In genomic region chr4:35952751-35953150, GRCh38 we compare ENCODE assay signal across 37 cellular contexts.
"Had no signal": no experiment of that assay in that cellular context is flagged by ENCODE, and none has a peak within 500 bp of the region (broad histone marks: within the 10 kb centered on the region; RNA-seq: fewer than 3 reads in every experiment).

No MANE protein-coding gene starts in this region.

- H3K27me3 Mint-ChIP-seq: activated B cell treated with CpG ODN at 0.5 μM for 24 hours; activated CD4-positive, alpha-beta memory T cell treated with anti-CD3 and anti-CD28 coated beads for 36 hours; activated CD4-positive, alpha-beta T cell treated with anti-CD3 and anti-CD28 coated beads, Interleukin-2, amount 10 ng/mL, durations not matched to agents 24 days and 14 days; activated naive CD8-positive, alpha-beta T cell treated with anti-CD3 and anti-CD28 coated beads for 36 hours; activated T-helper 17 cell treated with anti-CD3 and anti-CD28 coated beads, Interleukin-2, amount 50 U/mL, for 72 hours had no signal

- H3K36me3 ChIP-seq: adrenal gland, brain microvascular endothelial cell, breast epithelium had no signal

- H3K4me1 Mint-ChIP-seq: activated B cell treated with CpG ODN at 0.5 μM for 24 hours; activated CD4-positive, alpha-beta T cell treated with anti-CD3 and anti-CD28 coated beads, Interleukin-2, amount 10 ng/mL, durations not matched to agents 24 days and 14 days; activated naive CD8-positive, alpha-beta T cell treated with anti-CD3 and anti-CD28 coated beads for 36 hours; activated T-helper 17 cell treated with anti-CD3 and anti-CD28 coated beads, Interleukin-2, amount 50 U/mL, for 72 hours had no signal

- H3K27ac ChIP-seq: adrenal gland, body of pancreas, brain microvascular endothelial cell, breast epithelium, VCaP had no signal

- H3K27me3 ChIP-seq: adrenal gland, body of pancreas, brain microvascular endothelial cell, breast epithelium had no signal

- H3K9me3 Mint-ChIP-seq: T-helper 2 cell treated with Interferon-gamma antibody and Interleukin-4, amounts not matched to agents 5 μg/mL and 100 μg/mL, for 36 hours had no signal

- FAIRE-seq: astrocyte, TTC549 had no signal

- H3K27ac Mint-ChIP-seq: activated B cell treated with CpG ODN at 0.5 μM for 24 hours; activated CD4-positive, alpha-beta memory T cell treated with anti-CD3 and anti-CD28 coated beads for 36 hours; activated CD4-positive, alpha-beta T cell treated with anti-CD3 and anti-CD28 coated beads, Interleukin-2, amount 10 ng/mL, durations not matched to agents 24 days and 14 days; activated CD8-positive, alpha-beta T cell treated with anti-CD3 and anti-CD28 coated beads for 36 hours; activated naive CD4-positive, alpha-beta T cell treated with anti-CD3 and anti-CD28 coated beads for 36 hours; activated naive CD4-positive, alpha-beta T cell treated with anti-CD3 and anti-CD28 coated beads, Interleukin-2, amount 50 U/mL, for 72 hours; activated naive CD8-positive, alpha-beta T cell treated with anti-CD3 and anti-CD28 coated beads for 36 hours; activated T-helper 1 cell treated with anti-CD3 and anti-CD28 coated beads, Interleukin-12 subunit alpha, Interleukin-12 subunit beta, Interleukin-2, Interleukin-4 antibody, amounts not matched to agents 30 ng/mL and 10 ng/mL and 1 ng/mL, durations not matched to agents 14 hours and 24 hours and 36 hours; activated T-helper 17 cell treated with anti-CD3 and anti-CD28 coated beads, Interleukin-2, amount 50 U/mL, for 72 hours; T-helper 1 cell treated with Interleukin-12 subunit alpha and Interleukin-12 subunit beta and Interleukin-4 antibody, amounts not matched to agents 30 μg/mL and 1 μg/mL, for 36 hours; T-helper 2 cell treated with Interferon-gamma antibody and Interleukin-4, amounts not matched to agents 5 μg/mL and 100 μg/mL, for 36 hours had no signal

- H3K9me3 ChIP-seq: adrenal gland, body of pancreas had no signal

- H3K36me3 Mint-ChIP-seq: activated CD4-positive, alpha-beta memory T cell treated with anti-CD3 and anti-CD28 coated beads for 36 hours; activated naive CD4-positive, alpha-beta T cell treated with anti-CD3 and anti-CD28 coated beads, Interleukin-2, amount 50 U/mL, for 72 hours had no signal

- H3K4me1 ChIP-seq: adrenal gland, body of pancreas, breast epithelium had no signal

- DNase-seq: activated B cell treated with CpG ODN at 0.5 μM for 24 hours; activated CD4-positive, alpha-beta memory T cell treated with anti-CD3 and anti-CD28 coated beads for 36 hours; activated CD4-positive, alpha-beta T cell treated with anti-CD3 and anti-CD28 coated beads for 4 hours; activated CD4-positive, alpha-beta T cell treated with anti-CD3 and anti-CD28 coated beads, Interleukin-2, amount 10 ng/mL, durations not matched to agents 24 days and 14 days; activated CD4-positive, alpha-beta T cell treated with anti-CD3 and anti-CD28 coated beads, Interleukin-2, amount 50 U/mL, for 1 hour; activated CD4-positive, alpha-beta T cell treated with anti-CD3 and anti-CD28 coated beads, Interleukin-2, amount 50 U/mL, for 4 hours; activated CD4-positive, CD25-positive, alpha-beta regulatory T cell treated with anti-CD3 and anti-CD28 coated beads, Interleukin-2, amount 50 U/mL, for 72 hours; activated CD8-positive, alpha-beta memory T cell treated with anti-CD3 and anti-CD28 coated beads, Interleukin-2, amount 50 U/mL, for 4 hours; activated CD8-positive, alpha-beta T cell treated with anti-CD3 and anti-CD28 coated beads for 36 hours; activated effector memory CD4-positive, alpha-beta T cell treated with anti-CD3 and anti-CD28 coated beads, Interleukin-2, amount 50 U/mL, for 16 hours; activated gamma-delta T cell treated with Interleukin-2 at 50 U/mL for 16 hours; activated naive CD4-positive, alpha-beta T cell; activated naive CD4-positive, alpha-beta T cell treated with anti-CD3 and anti-CD28 coated beads for 36 hours; activated naive CD4-positive, alpha-beta T cell treated with anti-CD3 and anti-CD28 coated beads, Interleukin-2, amount 50 U/mL, for 16 hours; activated naive CD8-positive, alpha-beta T cell treated with anti-CD3 and anti-CD28 coated beads for 36 hours; activated T-cell treated with anti-CD3 and anti-CD28 coated beads for 4 hours; activated T-cell treated with anti-CD3 and anti-CD28 coated beads, Interleukin-2, amount 50 U/mL, for 1 hour; activated T-cell treated with anti-CD3 and anti-CD28 coated beads, Interleukin-2, amount 50 U/mL, for 4 hours; activated T-cell treated with anti-CD3 and anti-CD28 coated beads, Interleukin-2, amount 50 U/mL, for 72 hours; adrenal gland; amniotic stem cell; aorta; body of pancreas; brain microvascular endothelial cell; central memory CD4-positive, alpha-beta T cell; T-helper 1 cell; T-helper 2 cell; T-helper 9 cell had no signal

- H3K4me3 Mint-ChIP-seq: activated B cell treated with CpG ODN at 0.5 μM for 24 hours; activated CD4-positive, alpha-beta memory T cell treated with anti-CD3 and anti-CD28 coated beads for 36 hours; activated CD4-positive, alpha-beta T cell treated with anti-CD3 and anti-CD28 coated beads, Interleukin-2, amount 10 ng/mL, durations not matched to agents 24 days and 14 days; activated CD8-positive, alpha-beta T cell treated with anti-CD3 and anti-CD28 coated beads for 36 hours; activated naive CD4-positive, alpha-beta T cell treated with anti-CD3 and anti-CD28 coated beads for 36 hours; activated naive CD8-positive, alpha-beta T cell treated with anti-CD3 and anti-CD28 coated beads for 36 hours; activated T-cell treated with anti-CD3 and anti-CD28 coated beads, Interleukin-2, amount 50 U/mL, for 4 hours; activated T-cell treated with anti-CD3 and anti-CD28 coated beads, Interleukin-2, amount 50 U/mL, for 72 hours; activated T-helper 1 cell treated with anti-CD3 and anti-CD28 coated beads, Interleukin-12 subunit alpha, Interleukin-12 subunit beta, Interleukin-2, Interleukin-4 antibody, amounts not matched to agents 30 ng/mL and 10 ng/mL and 1 ng/mL, durations not matched to agents 14 hours and 24 hours and 36 hours; activated T-helper 17 cell treated with anti-CD3 and anti-CD28 coated beads, Interleukin-2, amount 50 U/mL, for 72 hours; T-helper 1 cell treated with Interleukin-12 subunit alpha and Interleukin-12 subunit beta and Interleukin-4 antibody, amounts not matched to agents 30 μg/mL and 1 μg/mL, for 36 hours; T-helper 2 cell treated with Interferon-gamma antibody and Interleukin-4, amounts not matched to agents 5 μg/mL and 100 μg/mL, for 36 hours had no signal

- ATAC-seq: activated CD8-positive, alpha-beta T cell treated with anti-CD3 and anti-CD28 coated beads for 36 hours; activated naive CD4-positive, alpha-beta T cell treated with anti-CD3 and anti-CD28 coated beads, Interleukin-2, amount 50 U/mL, for 72 hours; activated T-cell treated with anti-CD3 and anti-CD28 coated beads, Interleukin-2, amount 50 U/mL, for 4 hours; activated T-cell treated with anti-CD3 and anti-CD28 coated beads, Interleukin-2, amount 50 U/mL, for 72 hours; activated T-helper 17 cell treated with anti-CD3 and anti-CD28 coated beads, Interleukin-2, amount 50 U/mL, for 72 hours; body of pancreas had no signal

- H3K4me3 ChIP-seq: adrenal gland, body of pancreas, breast epithelium had no signal
